ENCODE assay signal across 18 cellular contexts in genomic region chr10:77486511-77486910, GRCh38.
A peak's percentile ranks its signal among the peaks of the same experiment; 100 is the strongest.
DNase-seq lines count a peak whose midpoint lies in the region; ATAC-seq, FAIRE-seq and TF ChIP-seq lines count a peak whose summit lies in the region.
"Had no signal": no experiment of that assay in that cellular context is flagged by ENCODE, and none has a peak within 500 bp of the region (broad histone marks: within the 10 kb centered on the region; RNA-seq: fewer than 3 reads in every experiment).

No MANE protein-coding gene starts in this region.

- H3K27me3 Mint-ChIP-seq in activated CD8-positive, alpha-beta memory T cell treated with anti-CD3 and anti-CD28 coated beads, Interleukin-2, amount 10 ng/mL, durations not matched to agents 7 days and 5 days: no peaks in the 10 kb centered on the region
- H3K27me3 Mint-ChIP-seq: CD4-positive, alpha-beta memory T cell had no signal

- H3K4me3 ChIP-seq in liver (ENCODE audit: low read depth in 1 of 3, low read length in 3 of 3): no peak overlapping the region
- no peak overlapping the region for H3K4me3 ChIP-seq in HepG2 (replicated peaks in 1 of 3; ENCODE audit: insufficient read depth in 1 of 3, low read depth in 2 of 3, low read length in 3 of 3)
- no peak overlapping the region for H3K4me3 ChIP-seq in bronchial epithelial cell (ENCODE audit: low read depth, low read length)
- H3K4me3 ChIP-seq: GM23338 had no signal

- in situ Hi-C loops in HepG2 (cut with HindIII; ENCODE audit: extremely low pct_ligation_motif_present, low pct_unique_long_range_greater_than_20kb): no loop called here

- H3K4me2 ChIP-seq in HepG2 (ENCODE audit: low read depth, low read length): no peak overlapping the region
- H3K4me2 ChIP-seq: GM23338 had no signal

- POLR2A ChIA-PET in HepG2 (lab: Yijun Ruan, JAX): no interaction called here

- H3K36me3 Mint-ChIP-seq in activated CD8-positive, alpha-beta memory T cell treated with anti-CD3 and anti-CD28 coated beads, Interleukin-2, amount 10 ng/mL, durations not matched to agents 7 days and 5 days: no peaks in the 10 kb centered on the region
- H3K36me3 Mint-ChIP-seq: CD4-positive, alpha-beta memory T cell had no signal

- no peak for TF ChIP-seq EP300 in HepG2 (IDR thresholded peaks at IDR 0.05; ENCODE audit: low read depth in 2 of 2, low read length in 2 of 2)
- TF ChIP-seq EP300 in HepG2 (CRISPR knock-in tag; IDR thresholded peaks at IDR 0.05; ENCODE audit: borderline replicate concordance): no peak

- 47% methylated on average over 3 of the region's 3 CpGs for WGBS in liver
- 10% methylated on average over 3 of the region's 3 CpGs for WGBS in HepG2 (ENCODE audit: low lambda C conversion rate)

- intact Hi-C loops in HepG2 (cut with micrococcal nuclease; ENCODE audit: unreplicated experiment): no loop called here

- no peaks in the 10 kb centered on the region for H3K79me2 ChIP-seq in HepG2 (ENCODE audit: insufficient read depth, low read length)

- H3K4me3 Mint-ChIP-seq in activated CD8-positive, alpha-beta memory T cell treated with anti-CD3 and anti-CD28 coated beads, Interleukin-2, amount 10 ng/mL, durations not matched to agents 7 days and 5 days: no peak overlapping the region
- H3K4me3 Mint-ChIP-seq: CD4-positive, alpha-beta memory T cell; GM23338; H9 had no signal

- H3K4me1 ChIP-seq in liver (ENCODE audit: control insufficient read depth in 4 of 4, insufficient read depth in 4 of 4, low read length in 3 of 4) (peaks cover 21 to 65% (median 55%) of the 10 kb centered on the region in 4 donors), HepG2 (ENCODE audit: insufficient read depth, low read length) (no peaks in the 10 kb centered on the region)

- H3K27ac ChIP-seq in liver (ENCODE audit: low read depth in 1 of 2, low read length in 2 of 2) (peak overlapping the region; percentile 43 to 57), HepG2 (ENCODE audit: extremely low read length, insufficient read depth, low read length) (no peak overlapping the region), C4-2B (peak overlapping the region; percentile 74)

- CTCF ChIA-PET in HepG2 (lab: Yijun Ruan, JAX; ENCODE audit: low intra/inter-chr PET ratio, low total read pairs): no interaction called here
- CTCF ChIA-PET in activated CD8-positive, alpha-beta memory T cell treated with anti-CD3 and anti-CD28 coated beads, Interleukin-2, amount 10 ng/mL, durations not matched to agents 7 days and 5 days (lab: Charles Lee): interaction anchor here (1.4 kb wide), 1 partner anchor 16 kb away, joined by 3 read pairs; no protein-coding TSS in a partner anchor

- H3K27me3 ChIP-seq in liver (ENCODE audit: control insufficient read depth in 4 of 4, insufficient read depth in 4 of 4, low read length in 3 of 4): no peaks in the 10 kb centered on the region
- no peaks in the 10 kb centered on the region for H3K27me3 ChIP-seq in HepG2 (ENCODE audit: control insufficient read depth in 1 of 2, insufficient read depth in 2 of 2, low read length in 2 of 2)
- no peaks in the 10 kb centered on the region for H3K27me3 ChIP-seq in bronchial epithelial cell (ENCODE audit: control insufficient read depth, insufficient read depth, low read length)

- TF ChIP-seq CTCF in liver (IDR thresholded peaks at IDR 0.05; ENCODE audit: low read depth, low read length, missing input control) (no peak), HepG2 (CRISPR knock-in tag; IDR thresholded peaks at IDR 0.05) (no peak), C4-2B (conservative IDR thresholded peaks at IDR 0.05) (no peak), bronchial epithelial cell (IDR thresholded peaks at IDR 0.05; ENCODE audit: insufficient read depth, low read length, severe bottlenecking) (no peak)

- TF ChIP-seq RAD21 in liver (IDR thresholded peaks at IDR 0.05) (no peak), HepG2 (CRISPR knock-in tag; IDR thresholded peaks at IDR 0.05) (no peak)

- H2AFZ ChIP-seq in HepG2 (ENCODE audit: low read length): no peak overlapping the region
- H2AFZ ChIP-seq: GM23338 had no signal

- H3K36me3 ChIP-seq in liver (ENCODE audit: control insufficient read depth in 4 of 4, insufficient read depth in 3 of 4, low read depth in 1 of 4, low read length in 3 of 4): no peaks in the 10 kb centered on the region
- H3K36me3 ChIP-seq in HepG2 (replicated peaks in 1 of 2; ENCODE audit: control insufficient read depth in 1 of 2, insufficient read depth in 2 of 2, low read length in 2 of 2): no peaks in the 10 kb centered on the region
- H3K36me3 ChIP-seq in bronchial epithelial cell (ENCODE audit: control insufficient read depth, insufficient read depth, low read length): no peaks in the 10 kb centered on the region

- DNase-seq in HepG2 (ENCODE audit: low spot score) (no peak), bronchial epithelial cell (ENCODE audit: low read depth) (no peak), medulla oblongata (ENCODE audit: extremely low spot score) (no peak)
- DNase-seq in central memory CD4-positive, alpha-beta T cell: no peak
- no peak for DNase-seq in activated CD8-positive, alpha-beta memory T cell treated with anti-CD3 and anti-CD28 coated beads, Interleukin-2, amount 10 ng/mL, durations not matched to agents 7 days and 5 days
- DNase-seq: Calu3; CD4-positive, alpha-beta memory T cell; COR-L47; DMS53; DMS79 treated with DMSO at 0.1 percent for 48 hours; GF-D8; H9 had no signal

- no peak for ATAC-seq in HepG2
- ATAC-seq in activated CD8-positive, alpha-beta memory T cell treated with anti-CD3 and anti-CD28 coated beads, Interleukin-2, amount 10 ng/mL, durations not matched to agents 7 days and 5 days: no peak
- ATAC-seq: GM23338, HCT116 had no signal

- no peak for TF ChIP-seq POLR2A in HepG2 (IDR thresholded peaks at IDR 0.05; ENCODE audit: insufficient read depth in 1 of 2, low read depth in 2 of 2, low read length in 2 of 2)

- H3K9me3 Mint-ChIP-seq in activated CD8-positive, alpha-beta memory T cell treated with anti-CD3 and anti-CD28 coated beads, Interleukin-2, amount 10 ng/mL, durations not matched to agents 7 days and 5 days (ENCODE audit: low read depth): no peaks in the 10 kb centered on the region
- H3K9me3 Mint-ChIP-seq: CD4-positive, alpha-beta memory T cell; GM23338; H9 had no signal

- H3K9me3 ChIP-seq in liver (ENCODE audit: control insufficient read depth in 4 of 4, low read length in 3 of 4) (no peaks in the 10 kb centered on the region), HepG2 (ENCODE audit: low read length) (no peaks in the 10 kb centered on the region)

- FAIRE-seq in HepG2 (lab: Jason Lieb, UNC): no peak
- FAIRE-seq in bronchial epithelial cell (lab: Jason Lieb, UNC): peak; percentile 64
- FAIRE-seq: GM12891, GM18507 had no signal

- H4K20me1 ChIP-seq in HepG2 (ENCODE audit: insufficient read depth, low read length): no peaks in the 10 kb centered on the region

- no TSS peak for BruUV-seq in HepG2 (replicated peaks; lab: Mats Ljungman, UMichigan)

- no peaks in the 10 kb centered on the region for H3K4me1 Mint-ChIP-seq in activated CD8-positive, alpha-beta memory T cell treated with anti-CD3 and anti-CD28 coated beads, Interleukin-2, amount 10 ng/mL, durations not matched to agents 7 days and 5 days
- H3K4me1 Mint-ChIP-seq: CD4-positive, alpha-beta memory T cell; GM23338; H9 had no signal

- no peak overlapping the region for H3K27ac Mint-ChIP-seq in activated CD8-positive, alpha-beta memory T cell treated with anti-CD3 and anti-CD28 coated beads, Interleukin-2, amount 10 ng/mL, durations not matched to agents 7 days and 5 days
- H3K27ac Mint-ChIP-seq: GM23338, H9 had no signal

- H3K9ac ChIP-seq in liver (ENCODE audit: low read depth in 1 of 2, low read length in 2 of 2) (no peak overlapping the region), HepG2 (ENCODE audit: insufficient read depth, low read depth, low read length) (no peak overlapping the region)

TF ChIP-seq in liver, 16 proteins besides CTCF, POLR2A, EP300 and RAD21 (continues in another document):
- TF ChIP-seq JUND (IDR thresholded peaks at IDR 0.05) (no peak), SP1 (IDR thresholded peaks at IDR 0.05) (no peak), NR2F2 (IDR thresholded peaks at IDR 0.05) (no peak), FOXA2 (IDR thresholded peaks at IDR 0.05) (no peak), FOXA1 (IDR thresholded peaks at IDR 0.05) (no peak), YY1 (IDR thresholded peaks at IDR 0.05) (no peak), MAX (IDR thresholded peaks at IDR 0.05) (no peak)

TF ChIP-seq in HepG2, 621 proteins besides CTCF, POLR2A, EP300 and RAD21:
- TF ChIP-seq KMT2B (CRISPR knock-in tag; IDR thresholded peaks at IDR 0.05): no peak
- no peak for TF ChIP-seq TEF (CRISPR knock-in tag; IDR thresholded peaks at IDR 0.05)
- no peak for TF ChIP-seq ISX (CRISPR knock-in tag; conservative IDR thresholded peaks at IDR 0.05)
- no peak for TF ChIP-seq THAP7 (CRISPR knock-in tag; IDR thresholded peaks at IDR 0.05)
- TF ChIP-seq SMC3 (IDR thresholded peaks at IDR 0.05; ENCODE audit: low read length): no peak
- TF ChIP-seq HES4 (CRISPR knock-in tag; IDR thresholded peaks at IDR 0.05; ENCODE audit: borderline replicate concordance): no peak
- TF ChIP-seq ZNF451 (CRISPR knock-in tag; IDR thresholded peaks at IDR 0.05): no peak
- no peak for TF ChIP-seq ATRX (CRISPR knock-in tag; IDR thresholded peaks at IDR 0.05; ENCODE audit: borderline replicate concordance)
- TF ChIP-seq MED13 (CRISPR knock-in tag; IDR thresholded peaks at IDR 0.05): no peak
- TF ChIP-seq PBX3 (CRISPR knock-in tag; IDR thresholded peaks at IDR 0.05; ENCODE audit: borderline replicate concordance): no peak
- no peak for TF ChIP-seq MYC (CRISPR knock-in tag; IDR thresholded peaks at IDR 0.05; ENCODE audit: borderline replicate concordance)
TF ChIP-seq in HepG2: peak in this region for 0.
